Comparison of ENCODE assay signal across 21 cellular contexts in genomic region chr11:130040281-130040940, GRCh38. TPM values are rescaled to one million over a fixed set of nuclear protein-coding genes. Genes with fewer than 3 reads are reported as not detected.
DNase-seq lines count a peak whose midpoint lies in the region; ATAC-seq and TF ChIP-seq lines count a peak whose summit lies in the region.
"Had no signal": no experiment of that assay in that cellular context is flagged by ENCODE, and none has a peak within 500 bp of the region (broad histone marks: within the 10 kb centered on the region; RNA-seq: fewer than 3 reads in every experiment).

No MANE protein-coding gene starts in this region.

- no peak overlapping the region for H3K18ac ChIP-seq in mesenchymal stem cell (ENCODE audit: low read depth in 1 of 2, low read length in 2 of 2)

- H2BK120ac ChIP-seq in mesenchymal stem cell (ENCODE audit: low read depth, low read length), result no peak overlapping the region

- H3K27me3 ChIP-seq in mesenchymal stem cell (ENCODE audit: control insufficient read depth in 1 of 2, insufficient read depth in 1 of 2, low read length in 2 of 2), result no peaks in the 10 kb centered on the region

- no peak overlapping the region for H4K91ac ChIP-seq in mesenchymal stem cell (ENCODE audit: low read length)

- H2BK15ac ChIP-seq in mesenchymal stem cell (ENCODE audit: low read depth, poor library complexity, severe bottlenecking), result no peak overlapping the region

- H3K79me1 ChIP-seq in mesenchymal stem cell (replicated peaks; ENCODE audit: low read length, poor library complexity, severe bottlenecking), result no peaks in the 10 kb centered on the region

- no peak overlapping the region for H4K8ac ChIP-seq in mesenchymal stem cell (ENCODE audit: low read length)

- 96% methylated on average over 49 of the region's 49 CpGs for WGBS in mesenchymal stem cell

- intact Hi-C loops in sciatic nerve (cut with DNase I), result no loop called here

- peak; percentile 26 for DNase-seq in D341Med (ENCODE audit: low spot score)
- DNase-seq in WTC11 (ENCODE audit: low spot score), result peak; percentile 15
- no peak for DNase-seq in mesenchymal stem cell
- DNase-seq in sciatic nerve (ENCODE audit: low spot score), result peak; percentile 57
- DNase-seq in HuH-7.5 (ENCODE audit: low spot score), result no peak
- DNase-seq in naive thymus-derived CD8-positive, alpha-beta T cell, result no peak
- DNase-seq: 8988T; ACHN; AML-193; Caco-2; CD4-positive, CD25-positive, alpha-beta regulatory T cell; CD8-positive, alpha-beta T cell; DMS 273 treated with DMSO at 0.1 percent for 48 hours; DMS79; EL; GF-D8; HFFc6 had no signal

- H3K9me3 ChIP-seq in mesenchymal stem cell (ENCODE audit: control insufficient read depth, low read length), result no peaks in the 10 kb centered on the region
- H3K9me3 ChIP-seq: A549, HAP-1 had no signal

- peaks cover 3% of the 10 kb centered on the region; the same call in 1 of the 2 replicates for H3K36me3 Mint-ChIP-seq in WTC11
- H3K36me3 Mint-ChIP-seq in naive thymus-derived CD8-positive, alpha-beta T cell, result no peaks in the 10 kb centered on the region
- H3K36me3 Mint-ChIP-seq: CD4-positive, CD25-positive, alpha-beta regulatory T cell; CD8-positive, alpha-beta T cell had no signal

- H3K9me3 Mint-ChIP-seq in WTC11, result peaks cover 10% of the 10 kb centered on the region
- no peaks in the 10 kb centered on the region for H3K9me3 Mint-ChIP-seq in naive thymus-derived CD8-positive, alpha-beta T cell
- H3K9me3 Mint-ChIP-seq: CD4-positive, CD25-positive, alpha-beta regulatory T cell; CD8-positive, alpha-beta T cell; HFFc6 had no signal

- peaks cover 18% of the 10 kb centered on the region for H3K4me1 ChIP-seq in mesenchymal stem cell (ENCODE audit: control insufficient read depth, insufficient read depth, low read depth, low read length)
- H3K4me1 ChIP-seq: HAP-1 had no signal

- no peak overlapping the region for H2BK12ac ChIP-seq in mesenchymal stem cell (ENCODE audit: low read length in 2 of 2)

- no peak for TF ChIP-seq CTCF in WTC11 (IDR thresholded peaks at IDR 0.05)

- H3K27ac ChIP-seq in mesenchymal stem cell (ENCODE audit: low read length, poor library complexity, severe bottlenecking), result no peak overlapping the region
- H3K27ac ChIP-seq: A549, C4-2B had no signal

- H3K4me1 Mint-ChIP-seq in WTC11, result 0 out of 2 replicates have a peak, but pooled peaks cover 4% of the 10 kb centered on the region
- peaks cover 0 to 6% (median 2%) of the 10 kb centered on the region in 4 donors for H3K4me1 Mint-ChIP-seq in naive thymus-derived CD8-positive, alpha-beta T cell
- H3K4me1 Mint-ChIP-seq: CD4-positive, CD25-positive, alpha-beta regulatory T cell had no signal

- no peak overlapping the region for H3K4me2 ChIP-seq in mesenchymal stem cell (ENCODE audit: low read length, poor library complexity, severe bottlenecking)
- H3K4me2 ChIP-seq: A549 had no signal

- H3K4me3 Mint-ChIP-seq in WTC11, result no peak overlapping the region
- H3K4me3 Mint-ChIP-seq in naive thymus-derived CD8-positive, alpha-beta T cell, result no peak overlapping the region
- H3K4me3 Mint-ChIP-seq: CD4-positive, CD25-positive, alpha-beta regulatory T cell; CD8-positive, alpha-beta T cell; HFFc6 had no signal

- CTCF ChIA-PET in WTC11 (lab: Charles Lee), result no interaction called here

- POLR2A ChIA-PET in WTC11 (lab: Charles Lee), result no interaction called here
- POLR2A ChIA-PET in naive thymus-derived CD8-positive, alpha-beta T cell (lab: Charles Lee), result no interaction called here

- no peak overlapping the region for H2AFZ ChIP-seq in mesenchymal stem cell (ENCODE audit: low read depth, low read length)

- no peak overlapping the region for H3K4ac ChIP-seq in mesenchymal stem cell (ENCODE audit: low read depth in 1 of 2, low read length in 2 of 2)

- H3K4me3 ChIP-seq in mesenchymal stem cell (ENCODE audit: insufficient read depth in 1 of 2, low read depth in 1 of 2, low read length in 2 of 2), result no peak overlapping the region
- H3K4me3 ChIP-seq: A549, HAP-1 had no signal

- peak overlapping the region; percentile 6 for H2AK5ac ChIP-seq in mesenchymal stem cell (ENCODE audit: low read length, severe bottlenecking)

- no peaks in the 10 kb centered on the region; the same call in 1 of the 2 replicates for H3K27me3 Mint-ChIP-seq in WTC11 (ENCODE audit: low read depth)
- peaks cover 5 to 33% (median 16%) of the 10 kb centered on the region in 5 donors for H3K27me3 Mint-ChIP-seq in naive thymus-derived CD8-positive, alpha-beta T cell

- peak; percentile 41 for ATAC-seq in WTC11
- no peak for ATAC-seq in sciatic nerve
- no peak for ATAC-seq in HG03432 (IDR thresholded peaks at IDR 0.05; ENCODE audit: unreplicated experiment)
- no peak for ATAC-seq in naive thymus-derived CD8-positive, alpha-beta T cell
- ATAC-seq: A549; CD8-positive, alpha-beta T cell had no signal

- no peak overlapping the region for H3K14ac ChIP-seq in mesenchymal stem cell (ENCODE audit: low read length in 2 of 2)

- H3K36me3 ChIP-seq in mesenchymal stem cell (ENCODE audit: control insufficient read depth in 1 of 2, insufficient read depth in 2 of 2, low read depth in 1 of 2, low read length in 2 of 2), result no peaks in the 10 kb centered on the region
- H3K36me3 ChIP-seq: HAP-1 had no signal

- H3K27ac Mint-ChIP-seq in WTC11, result no peak overlapping the region
- H3K27ac Mint-ChIP-seq in naive thymus-derived CD8-positive, alpha-beta T cell, result no peak overlapping the region
- H3K27ac Mint-ChIP-seq: CD4-positive, CD25-positive, alpha-beta regulatory T cell; CD8-positive, alpha-beta T cell; HFFc6 had no signal

- no peak overlapping the region for H3K23ac ChIP-seq in mesenchymal stem cell (ENCODE audit: low read length in 2 of 2)

- no peak overlapping the region for H3K9ac ChIP-seq in mesenchymal stem cell (ENCODE audit: low read length)

- no peak overlapping the region for H2BK5ac ChIP-seq in mesenchymal stem cell (ENCODE audit: low read depth, low read length, poor library complexity, severe bottlenecking)

TF ChIP-seq in WTC11, 78 proteins besides CTCF, POLR2A, EP300 and RAD21 (continues in another document):
- no peak for TF ChIP-seq AR (CRISPR knock-in tag; IDR thresholded peaks at IDR 0.05)
- TF ChIP-seq NFATC4 (CRISPR knock-in tag; IDR thresholded peaks at IDR 0.05), result no peak
- no peak for TF ChIP-seq USF1 (CRISPR knock-in tag; IDR thresholded peaks at IDR 0.05)
- TF ChIP-seq ZNF512 (CRISPR knock-in tag; IDR thresholded peaks at IDR 0.05; ENCODE audit: borderline replicate concordance), result no peak

RNA-seq across cellular contexts. Expression of gene APLP2, which starts 29.3 kb away (rescaled TPM):
- total RNA-seq in WTC11 (2021) (340 to 353 TPM (median 345 TPM) in 3 replicates), sciatic nerve (222 TPM)
- 120 TPM for polyA plus RNA-seq in mesenchymal stem cell (2013, experiment 1 of 2)
- 123 TPM for polyA plus RNA-seq in mesenchymal stem cell (2013, experiment 2 of 2)
- total RNA-seq in naive thymus-derived CD8-positive, alpha-beta T cell, result 10 to 100 TPM; 49.1 to 54.4 TPM
- polyA plus RNA-seq in naive thymus-derived CD8-positive, alpha-beta T cell, result 10 to 100 TPM; 26.2 to 35.1 (median 26.8) TPM

RNA-seq across cellular contexts. Expression of gene PRDM10, which starts 37.8 kb away (rescaled TPM):
- total RNA-seq in WTC11 (2021), result 15.8 to 18.9 TPM (median 17.9 TPM) in 3 replicates
- polyA plus RNA-seq in mesenchymal stem cell (2013, experiment 1 of 2), result 3.5 TPM
- 3.2 TPM for polyA plus RNA-seq in mesenchymal stem cell (2013, experiment 2 of 2)
- 12.3 TPM for total RNA-seq in sciatic nerve
- total RNA-seq in naive thymus-derived CD8-positive, alpha-beta T cell, result 10 to 100 TPM; 13.6 to 16.5 TPM
- polyA plus RNA-seq in naive thymus-derived CD8-positive, alpha-beta T cell, result 1 to 10 TPM in 2 of 3 donors, under 1 TPM in 1; 0.87 to 3.7 (median 1.9) TPM

Comparison
In these comparisons a context has a peak if more than half of its experiments do, and no peak if none do; other contexts are left out.
1. DNase-seq: peak in D341Med (single experiment), WTC11 (single experiment) and sciatic nerve (single experiment); none in mesenchymal stem cell (single experiment), HuH-7.5 (single experiment) and naive thymus-derived CD8-positive, alpha-beta T cell (0 of 10).